15 cellular contexts compared by ENCODE assay signal in the genomic region with DNA sequence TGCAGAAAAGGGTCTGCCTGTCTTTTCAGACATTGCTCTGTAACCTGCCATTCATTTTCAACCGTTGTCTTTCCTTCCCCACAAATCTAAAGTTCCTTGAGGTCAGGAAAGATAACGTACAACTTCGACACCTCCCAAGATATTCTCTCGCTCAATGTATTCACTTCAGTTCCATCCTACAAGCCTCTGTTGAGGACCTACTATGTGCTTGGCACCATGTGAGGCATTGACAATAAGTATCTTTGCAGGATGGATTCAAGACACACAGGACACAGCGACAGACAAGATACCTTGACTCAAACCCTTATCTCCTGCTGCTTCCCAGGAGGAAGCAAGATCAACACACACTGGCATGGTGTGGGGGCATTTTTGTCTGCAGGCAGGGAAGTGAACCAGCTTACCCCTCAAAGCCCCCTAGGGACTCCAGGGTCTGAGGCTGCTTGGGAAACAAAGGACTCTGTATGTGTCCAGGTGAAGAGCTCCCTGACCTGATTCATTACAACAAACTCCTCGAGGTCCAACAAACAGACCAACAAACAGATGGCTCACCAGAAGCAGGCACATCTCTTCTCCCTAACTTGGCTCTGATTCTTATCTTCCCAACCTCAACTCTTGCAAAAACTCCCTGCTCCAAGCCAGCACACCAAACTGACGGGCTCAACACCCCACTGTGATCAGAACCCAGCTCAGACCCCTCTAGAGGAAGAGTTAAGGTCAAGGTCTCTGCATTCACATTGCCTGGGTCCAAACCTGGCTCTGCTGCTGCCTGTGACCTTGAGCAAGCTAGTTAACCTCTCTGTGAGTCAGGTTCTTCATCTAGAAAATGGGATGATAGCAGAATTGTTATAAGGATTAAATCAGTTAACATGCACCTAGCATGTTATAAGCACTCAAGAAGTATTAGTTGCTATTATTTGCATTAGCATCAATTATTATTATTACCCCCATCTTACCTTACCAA. TPM values are rescaled to one million over a fixed set of nuclear protein-coding genes. Genes with fewer than 3 reads are reported as not detected.
DNase-seq lines count a peak whose midpoint lies in the region; ATAC-seq and TF ChIP-seq lines count a peak whose summit lies in the region.
"Had no signal": no experiment of that assay in that cellular context is flagged by ENCODE, and none has a peak within 500 bp of the region (broad histone marks: within the 10 kb centered on the region; RNA-seq: fewer than 3 reads in every experiment).

No MANE protein-coding gene starts in this region.

- H2AK5ac ChIP-seq in mesenchymal stem cell (ENCODE audit: low read length, severe bottlenecking), result peak overlapping the region; percentile 4

- peak overlapping the region; percentile 50 to 67 for H3K18ac ChIP-seq in mesenchymal stem cell (ENCODE audit: low read depth in 1 of 2, low read length in 2 of 2)

- H3K36me3 ChIP-seq in heart left ventricle (no peaks in the 10 kb centered on the region), mesenchymal stem cell (ENCODE audit: control insufficient read depth in 1 of 2, insufficient read depth in 2 of 2, low read depth in 1 of 2, low read length in 2 of 2) (peaks cover 0 to 9% of the 10 kb centered on the region in 2 experiments), upper lobe of right lung (no peaks in the 10 kb centered on the region)
- H3K36me3 ChIP-seq: Peyer's patch had no signal

- H2AFZ ChIP-seq in mesenchymal stem cell (ENCODE audit: low read depth, low read length), result no peak overlapping the region

- H4K8ac ChIP-seq in mesenchymal stem cell (ENCODE audit: low read length), result no peak overlapping the region

- H2BK120ac ChIP-seq in mesenchymal stem cell (ENCODE audit: low read depth, low read length), result peak overlapping the region; percentile 55

- H3K4me2 ChIP-seq in mesenchymal stem cell (ENCODE audit: low read length, poor library complexity, severe bottlenecking), result no peak overlapping the region

- H2BK15ac ChIP-seq in mesenchymal stem cell (ENCODE audit: low read depth, poor library complexity, severe bottlenecking), result no peak overlapping the region

- no peak overlapping the region for H3K9ac ChIP-seq in mesenchymal stem cell (ENCODE audit: low read length)

- DNase-seq in heart left ventricle (no peak), left ventricle myocardium superior (no peak), chondrocyte (ENCODE audit: low spot score) (no peak), mesenchymal stem cell (no peak), upper lobe of right lung (no peak), NCI-H2196 (lab: John Stamatoyannopoulos, UW; ENCODE audit: unreplicated experiment) (no peak)
- no peak for DNase-seq in effector CD8-positive, alpha-beta T cell (lab: John Stamatoyannopoulos, UW)
- DNase-seq: activated CD8-positive, alpha-beta memory T cell treated with anti-CD3 and anti-CD28 coated beads for 24 hours; CD8-positive, alpha-beta T cell; NCI-H2029 treated with DMSO at 0.1 percent for 48 hours; NCI-H526; Peyer's patch; stimulated activated CD4-positive, alpha-beta T cell treated with anti-CD3 and anti-CD28 coated beads, Interleukin-15, amount 100 ng/mL, for 24 hours had no signal

- H3K36me3 Mint-ChIP-seq in chondrocyte (ENCODE audit: low read depth), result peaks cover 14% of the 10 kb centered on the region
- H3K36me3 Mint-ChIP-seq: CD8-positive, alpha-beta T cell had no signal

- H2BK5ac ChIP-seq in mesenchymal stem cell (ENCODE audit: low read depth, low read length, poor library complexity, severe bottlenecking), result no peak overlapping the region

- peak overlapping the region in 1 of 2 experiments; percentile 74 for H2BK12ac ChIP-seq in mesenchymal stem cell (ENCODE audit: low read length in 2 of 2)

- H3K27me3 ChIP-seq in heart left ventricle, result peaks cover 0 to 5% (median 0%) of the 10 kb centered on the region in 9 donors
- no peaks in the 10 kb centered on the region for H3K27me3 ChIP-seq in mesenchymal stem cell (ENCODE audit: control insufficient read depth in 1 of 2, insufficient read depth in 1 of 2, low read length in 2 of 2)
- peaks cover under 1% of the 10 kb centered on the region for H3K27me3 ChIP-seq in upper lobe of right lung

- H3K9me3 ChIP-seq in heart left ventricle (no peaks in the 10 kb centered on the region), mesenchymal stem cell (ENCODE audit: control insufficient read depth, low read length) (no peaks in the 10 kb centered on the region), upper lobe of right lung (no peaks in the 10 kb centered on the region)
- H3K9me3 ChIP-seq: Peyer's patch had no signal

- TF ChIP-seq CTCF in heart left ventricle (IDR thresholded peaks at IDR 0.05), result no peak
- no peak for TF ChIP-seq CTCF in chondrocyte (IDR thresholded peaks at IDR 0.05)
- TF ChIP-seq CTCF in upper lobe of right lung (IDR thresholded peaks at IDR 0.05), result no peak

- TF ChIP-seq POLR2A in heart left ventricle (IDR thresholded peaks at IDR 0.05), result no peak

- H3K27ac ChIP-seq in heart left ventricle, result peak overlapping the region in 11 of 12 donors; percentile 17 to 100 (median 95)
- H3K27ac ChIP-seq in mesenchymal stem cell (ENCODE audit: low read length, poor library complexity, severe bottlenecking), result peak overlapping the region; percentile 43
- H3K27ac ChIP-seq in upper lobe of right lung, result no peak overlapping the region
- H3K27ac ChIP-seq: HL-60, Peyer's patch had no signal

- no peaks in the 10 kb centered on the region for H3K27me3 Mint-ChIP-seq in chondrocyte (ENCODE audit: low read depth)

- no peak overlapping the region for H3K14ac ChIP-seq in mesenchymal stem cell (ENCODE audit: low read length in 2 of 2)

- H3K4me3 ChIP-seq in heart left ventricle (peak overlapping the region in 1 of 12 donors; percentile 7), mesenchymal stem cell (ENCODE audit: insufficient read depth in 1 of 2, low read depth in 1 of 2, low read length in 2 of 2) (peak overlapping the region in 1 of 2 experiments; percentile 5), upper lobe of right lung (peak overlapping the region; percentile 9)
- H3K4me3 ChIP-seq: Peyer's patch had no signal

- H3K4me1 ChIP-seq in heart left ventricle (peaks cover 3 to 93% (median 74%) of the 10 kb centered on the region in 12 donors), mesenchymal stem cell (ENCODE audit: control insufficient read depth, insufficient read depth, low read depth, low read length) (peaks cover 36% of the 10 kb centered on the region), upper lobe of right lung (peaks cover 47% of the 10 kb centered on the region)
- H3K4me1 ChIP-seq: Peyer's patch had no signal

- intact Hi-C loops in heart left ventricle (cut with DNase I) (loop anchor here in 7 of 10 donors (5.0 to 10.0 kb wide), 9 partner anchors 55 to 608 kb away; no protein-coding TSS in a partner anchor), left ventricle myocardium superior (cut with micrococcal nuclease) (loop anchor here (10.0 kb wide), 1 partner anchor 208 kb away; no protein-coding TSS in a partner anchor), upper lobe of right lung (cut with DNase I) (loop anchor here (10.0 kb wide), 1 partner anchor 708 kb away; no protein-coding TSS in a partner anchor)

- H3K4me1 Mint-ChIP-seq in chondrocyte (ENCODE audit: low read depth), result peaks cover 87% of the 10 kb centered on the region

- no peak overlapping the region for H3K23ac ChIP-seq in mesenchymal stem cell (ENCODE audit: low read length in 2 of 2)

- H3K79me1 ChIP-seq in mesenchymal stem cell (replicated peaks; ENCODE audit: low read length, poor library complexity, severe bottlenecking), result peaks cover 11% of the 10 kb centered on the region

- 54 to 63% (median 61%) methylated on average over 7 of the region's 7 CpGs for WGBS in heart left ventricle, 4 donors
- WGBS in mesenchymal stem cell, result 58% methylated on average over 7 of the region's 7 CpGs

- H4K91ac ChIP-seq in mesenchymal stem cell (ENCODE audit: low read length), result peak overlapping the region; percentile 14

- peak overlapping the region in 1 of 2 experiments; percentile 29 for H3K4ac ChIP-seq in mesenchymal stem cell (ENCODE audit: low read depth in 1 of 2, low read length in 2 of 2)

- H3K9me3 Mint-ChIP-seq in chondrocyte (ENCODE audit: low read depth), result no peaks in the 10 kb centered on the region
- H3K9me3 Mint-ChIP-seq: CD8-positive, alpha-beta T cell had no signal

- ATAC-seq in heart left ventricle, result no peak
- ATAC-seq in left ventricle myocardium superior, result no peak
- no peak for ATAC-seq in upper lobe of right lung
- no peak for ATAC-seq in HG02885 (IDR thresholded peaks at IDR 0.05; ENCODE audit: poor library complexity, unreplicated experiment)
- ATAC-seq: CD8-positive, alpha-beta T cell had no signal

- peak overlapping the region; percentile 94 for H3K4me3 Mint-ChIP-seq in chondrocyte (ENCODE audit: unreplicated experiment)
- H3K4me3 Mint-ChIP-seq: CD8-positive, alpha-beta T cell had no signal

- peak overlapping the region; percentile 86 for H3K27ac Mint-ChIP-seq in chondrocyte (ENCODE audit: unreplicated experiment)
- H3K27ac Mint-ChIP-seq: CD8-positive, alpha-beta T cell had no signal

RNA-seq across cellular contexts. Expression of gene NUAK1, which starts 6.3 kb away (rescaled TPM):
- total RNA-seq in heart left ventricle, result 10 to 100 TPM; 34.7 to 50.7 (median 39.8) TPM
- 10 to 100 TPM; 10.5 to 21.5 TPM for polyA plus RNA-seq in heart left ventricle
- 38.8 TPM for total RNA-seq in left ventricle myocardium superior
- 78.1 to 81.4 TPM (median 78.5 TPM) in 3 replicates for total RNA-seq in chondrocyte
- polyA plus RNA-seq in mesenchymal stem cell (2013, experiment 1 of 2), result 8.2 TPM
- 7.9 TPM for polyA plus RNA-seq in mesenchymal stem cell (2013, experiment 2 of 2)
- total RNA-seq in upper lobe of right lung, result 40.8 TPM
